8 cellular contexts compared by ENCODE assay signal in genomic region chr5:115068239-115069086, GRCh38.
A peak's percentile ranks its signal among the peaks of the same experiment; 100 is the strongest.
DNase-seq lines count a peak whose midpoint lies in the region; ATAC-seq, FAIRE-seq and TF ChIP-seq lines count a peak whose summit lies in the region.

No MANE protein-coding gene starts in this region.

- TF ChIP-seq EP300 in K562 (IDR thresholded peaks at IDR 0.05; ENCODE audit: low read length), result no peak

- under 1% methylated on average over 14 of the region's 14 CpGs for WGBS in K562 (ENCODE audit: insufficient coverage, low coverage, missing lambda C conversion rate)

- peak overlapping the region; percentile 65 for H3K4me2 ChIP-seq in K562 (ENCODE audit: insufficient read depth, low read length)

- H3K9me1 ChIP-seq in K562 (ENCODE audit: control insufficient read depth, insufficient read depth, low read length), result no peaks in the 10 kb centered on the region

- no TSS peak for BruUV-seq in K562 (replicated peaks; lab: Mats Ljungman, UMichigan)

- no peak for FAIRE-seq in K562 (lab: Jason Lieb, UNC)

- H3K9me3 ChIP-seq in K562 (replicated peaks; ENCODE audit: control insufficient read depth, insufficient read depth, low read depth, low read length), result no peaks in the 10 kb centered on the region

- H3K79me2 ChIP-seq in K562 (ENCODE audit: control insufficient read depth, insufficient read depth, low read length), result no peaks in the 10 kb centered on the region

- CTCF ChIA-PET in K562 (lab: Yijun Ruan, JAX; ENCODE audit: low intra/inter-chr PET ratio), result interaction anchor here (1.3 to 1.4 kb wide), 2 partner anchors 1389 to 1456 kb away, joined by 3 to 4 read pairs; no protein-coding TSS in a partner anchor
- CTCF ChIA-PET in HEK293T (lab: Yijun Ruan, JAX), result interaction anchor here (0.6 to 1.5 kb wide), 5 partner anchors 26 to 1456 kb away, joined by 3 to 10 read pairs (median 3); no protein-coding TSS in a partner anchor

- no peaks in the 10 kb centered on the region for H3K27me3 ChIP-seq in K562 (ENCODE audit: control insufficient read depth in 2 of 2, insufficient read depth in 2 of 2, low read length in 2 of 2)

- H3K27ac ChIP-seq in K562 (ENCODE audit: extremely low read depth, low read depth, low read length), result no peak overlapping the region

- H3K4me1 ChIP-seq in K562 (replicated peaks in 1 of 2; ENCODE audit: control insufficient read depth in 2 of 2, insufficient read depth in 2 of 2, low read length in 2 of 2), result no peaks in the 10 kb centered on the region

- no peaks in the 10 kb centered on the region for H4K20me1 ChIP-seq in K562 (replicated peaks; ENCODE audit: control insufficient read depth, insufficient read depth, low read length)

- POLR2A ChIA-PET in K562 (lab: Yijun Ruan, JAX) (interaction anchor here (0.6 kb wide), 1 partner anchor 1387 kb away, joined by 3 read pairs; no protein-coding TSS in a partner anchor), HEK293T (lab: Yijun Ruan, JAX) (no interaction called here)

- in situ Hi-C loops in K562 (cut with MboI), result no loop called here

- peak; percentile 10 for DNase-seq in SIG-M5 treated with dmso at 0.1 percent for 504 hours (lab: John Stamatoyannopoulos, UW; ENCODE audit: unreplicated experiment)
- no peak for DNase-seq in SIG-M5 (lab: John Stamatoyannopoulos, UW)
- DNase-seq in NCI-H2107 (lab: John Stamatoyannopoulos, UW), result peak; percentile 6
- peak in 2 of 4 experiments; percentile 24 for DNase-seq in K562 (ENCODE audit: extremely low read depth in 1 of 4, low spot score in 3 of 4)
- DNase-seq in stimulated activated CD4-positive, alpha-beta T cell treated with anti-CD3 and anti-CD28 coated beads, Interleukin-2, amount 100 ng/mL, for 48 hours, result peak; percentile 2 to 5
- no peak for DNase-seq in mucosa of gallbladder (ENCODE audit: low spot score)
- no peak for DNase-seq in HEK293T (ENCODE audit: extremely low spot score)

- H3K4me3 ChIP-seq in K562, result peak overlapping the region; percentile 34

- TF ChIP-seq POLR2A in K562 (conservative IDR thresholded peaks at IDR 0.05), result no peak

- intact Hi-C loops in K562 (cut with micrococcal nuclease), result loop anchor here (1.0 to 5.0 kb wide), 3 partner anchors 616 to 1456 kb away; no protein-coding TSS in a partner anchor

- TF ChIP-seq RAD21 in K562 (CRISPR knock-in tag; conservative IDR thresholded peaks at IDR 0.05 in 1 of 2, IDR thresholded peaks at IDR 0.05 in 1 of 2), result no peak

- peak overlapping the region; percentile 77; the same call in 1 of the 2 replicates for H2AFZ ChIP-seq in K562 (ENCODE audit: low read depth, low read length)

- H3K36me3 ChIP-seq in K562 (ENCODE audit: control insufficient read depth, insufficient read depth, low read length), result no peaks in the 10 kb centered on the region

- TF ChIP-seq CTCF in K562 (IDR thresholded peaks at IDR 0.05 in 2 of 3, conservative IDR thresholded peaks at IDR 0.05 in 1 of 3; ENCODE audit: insufficient read depth in 2 of 3, low read depth in 1 of 3, low read length in 3 of 3), result no peak

- H3K9ac ChIP-seq in K562 (ENCODE audit: insufficient read depth in 1 of 2, low read depth in 2 of 2, low read length in 2 of 2), result no peak overlapping the region

- ATAC-seq in HG02870 (IDR thresholded peaks at IDR 0.05; ENCODE audit: unreplicated experiment), result peak; percentile 82
- ATAC-seq in K562, result peak; percentile 79

TF ChIP-seq in K562, 482 proteins besides CTCF, POLR2A, EP300 and RAD21:
- TF ChIP-seq TAF7 (tag; IDR thresholded peaks at IDR 0.05) (0 out of 2 replicates have a peak, but pooled peaks have one; percentile 29), SRSF3 (IDR thresholded peaks at IDR 0.05; ENCODE audit: insufficient read depth, low read length) (no peak), FOSL1 (tag; conservative IDR thresholded peaks at IDR 0.05) (peak; percentile 78), ATF1 (CRISPR knock-in tag; IDR thresholded peaks at IDR 0.05) (no peak), ATF1 (tag; IDR thresholded peaks at IDR 0.05) (peak; percentile 51; the same call in 1 of the 2 replicates), FOS (IDR thresholded peaks at IDR 0.05; ENCODE audit: extremely low read depth, insufficient read length) (peak; percentile 10), JUND (IDR thresholded peaks at IDR 0.05; ENCODE audit: borderline replicate concordance, low read depth, low read length) (peak; percentile 68; the same call in 1 of the 2 replicates), JUND (tag; IDR thresholded peaks at IDR 0.05; ENCODE audit: borderline replicate concordance, low read depth, low read length) (peak; percentile 66; the same call in 2 of the 3 replicates), PHF8 (IDR thresholded peaks at IDR 0.05; ENCODE audit: borderline replicate concordance, low read length) (peak; percentile 19; the same call in 1 of the 2 replicates), JUNB (CRISPR knock-in tag; conservative IDR thresholded peaks at IDR 0.05) (peak; percentile 51; the same call in 1 of the 2 replicates), HDAC3 (IDR thresholded peaks at IDR 0.05; ENCODE audit: borderline replicate concordance, partially characterized antibody) (no peak)
- TF ChIP-seq, protein P1, sequence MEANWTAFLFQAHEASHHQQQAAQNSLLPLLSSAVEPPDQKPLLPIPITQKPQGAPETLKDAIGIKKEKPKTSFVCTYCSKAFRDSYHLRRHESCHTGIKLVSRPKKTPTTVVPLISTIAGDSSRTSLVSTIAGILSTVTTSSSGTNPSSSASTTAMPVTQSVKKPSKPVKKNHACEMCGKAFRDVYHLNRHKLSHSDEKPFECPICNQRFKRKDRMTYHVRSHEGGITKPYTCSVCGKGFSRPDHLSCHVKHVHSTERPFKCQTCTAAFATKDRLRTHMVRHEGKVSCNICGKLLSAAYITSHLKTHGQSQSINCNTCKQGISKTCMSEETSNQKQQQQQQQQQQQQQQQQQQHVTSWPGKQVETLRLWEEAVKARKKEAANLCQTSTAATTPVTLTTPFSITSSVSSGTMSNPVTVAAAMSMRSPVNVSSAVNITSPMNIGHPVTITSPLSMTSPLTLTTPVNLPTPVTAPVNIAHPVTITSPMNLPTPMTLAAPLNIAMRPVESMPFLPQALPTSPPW (CRISPR knock-in tag; IDR thresholded peaks at IDR 0.05), result 0 out of 2 replicates have a peak, but pooled peaks have one; percentile 28
- TF ChIP-seq, protein P2, sequence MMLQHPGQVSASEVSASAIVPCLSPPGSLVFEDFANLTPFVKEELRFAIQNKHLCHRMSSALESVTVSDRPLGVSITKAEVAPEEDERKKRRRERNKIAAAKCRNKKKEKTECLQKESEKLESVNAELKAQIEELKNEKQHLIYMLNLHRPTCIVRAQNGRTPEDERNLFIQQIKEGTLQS (IDR thresholded peaks at IDR 0.05), result peak; percentile 71
- TF ChIP-seq, protein P2 (CRISPR knock-in tag; conservative IDR thresholded peaks at IDR 0.05), result no peak

TF ChIP-seq in HEK293T, 16 proteins besides CTCF, POLR2A, EP300 and RAD21:
- TF ChIP-seq FOXA1 (IDR thresholded peaks at IDR 0.05), result no peak
- TF ChIP-seq ELF4 (IDR thresholded peaks at IDR 0.05), result no peak
- TF ChIP-seq ARNT (IDR thresholded peaks at IDR 0.05), result no peak
- TF ChIP-seq SUZ12 (IDR thresholded peaks at IDR 0.05), result no peak
- TF ChIP-seq FOXK2 (IDR thresholded peaks at IDR 0.05), result no peak
- no peak for TF ChIP-seq L3MBTL2 (conservative IDR thresholded peaks at IDR 0.05)
- no peak for TF ChIP-seq CTBP1 (IDR thresholded peaks at IDR 0.05; ENCODE audit: borderline replicate concordance)
- no peak for TF ChIP-seq LEF1 (IDR thresholded peaks at IDR 0.05; ENCODE audit: borderline replicate concordance)
- no peak for TF ChIP-seq NFRKB (IDR thresholded peaks at IDR 0.05)
- no peak for TF ChIP-seq TARDBP (IDR thresholded peaks at IDR 0.05)
- TF ChIP-seq ZNF384 (IDR thresholded peaks at IDR 0.05), result no peak
- TF ChIP-seq, protein P3, sequence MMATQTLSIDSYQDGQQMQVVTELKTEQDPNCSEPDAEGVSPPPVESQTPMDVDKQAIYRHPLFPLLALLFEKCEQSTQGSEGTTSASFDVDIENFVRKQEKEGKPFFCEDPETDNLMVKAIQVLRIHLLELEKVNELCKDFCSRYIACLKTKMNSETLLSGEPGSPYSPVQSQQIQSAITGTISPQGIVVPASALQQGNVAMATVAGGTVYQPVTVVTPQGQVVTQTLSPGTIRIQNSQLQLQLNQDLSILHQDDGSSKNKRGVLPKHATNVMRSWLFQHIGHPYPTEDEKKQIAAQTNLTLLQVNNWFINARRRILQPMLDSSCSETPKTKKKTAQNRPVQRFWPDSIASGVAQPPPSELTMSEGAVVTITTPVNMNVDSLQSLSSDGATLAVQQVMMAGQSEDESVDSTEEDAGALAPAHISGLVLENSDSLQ (IDR thresholded peaks at IDR 0.05), result no peak
- no peak for TF ChIP-seq FOXM1 (IDR thresholded peaks at IDR 0.05; ENCODE audit: borderline replicate concordance)

Comparison
In these comparisons a context has a peak if more than half of its experiments do, and no peak if none do; other contexts are left out.
1. DNase-seq: peak in SIG-M5 treated with dmso at 0.1 percent for 504 hours (single experiment), NCI-H2107 (single experiment) and stimulated activated CD4-positive, alpha-beta T cell treated with anti-CD3 and anti-CD28 coated beads, Interleukin-2, amount 100 ng/mL, for 48 hours (2 of 2); none in SIG-M5 (single experiment), mucosa of gallbladder (single experiment) and HEK293T (single experiment).